Comparison of ENCODE assay signal across 1 cellular context in the genomic region with DNA sequence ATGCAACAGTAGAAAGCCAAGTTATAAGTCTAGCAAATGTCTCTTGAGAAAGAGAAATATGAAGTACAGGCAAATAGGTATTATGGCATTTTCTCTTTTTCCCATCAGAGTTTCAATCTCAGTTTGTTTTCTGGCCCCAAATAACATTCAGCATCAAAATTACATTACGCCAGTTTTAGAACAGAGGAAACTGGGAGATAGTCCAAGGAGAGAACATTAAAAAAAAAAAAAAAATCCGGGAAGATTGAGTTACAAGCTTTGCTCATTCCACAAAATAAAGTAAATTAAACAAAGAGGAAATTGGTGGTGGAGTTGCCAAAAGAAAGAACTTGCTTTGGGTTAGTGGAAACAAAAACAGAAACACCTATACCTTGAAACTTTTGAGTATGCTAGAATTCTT.
TF ChIP-seq lines count a peak whose summit lies in the region.

No MANE protein-coding gene starts in this region.

TF ChIP-seq in IMR-90, 13 proteins besides CTCF, POLR2A, EP300 and RAD21 (continued from another document):
- TF ChIP-seq ELK1 (IDR thresholded peaks at IDR 0.05; ENCODE audit: borderline replicate concordance, low read depth, low read length) (no peak), FOS (IDR thresholded peaks at IDR 0.05; ENCODE audit: low read depth, low read length) (no peak), MAFK (IDR thresholded peaks at IDR 0.05; ENCODE audit: low read depth, low read length) (no peak), BHLHE40 (IDR thresholded peaks at IDR 0.05; ENCODE audit: low read depth, low read length) (no peak), CEBPB (IDR thresholded peaks at IDR 0.05; ENCODE audit: low read depth, low read length) (no peak), NFE2L2 (IDR thresholded peaks at IDR 0.05; ENCODE audit: low read depth, low read length) (no peak)
